In genomic region chr10:78211476-78212110, GRCh38 we compare ENCODE assay signal across 8 cellular contexts.
DNase-seq lines count a peak whose midpoint lies in the region; ATAC-seq and TF ChIP-seq lines count a peak whose summit lies in the region.

No MANE protein-coding gene starts in this region.

- H3K4me1 ChIP-seq in mammary epithelial cell (ENCODE audit: insufficient read depth, low read length) = no peaks in the 10 kb centered on the region
- H3K4me1 ChIP-seq in uterus = peaks cover 10 to 25% of the 10 kb centered on the region in 2 donors

- no peak overlapping the region for H3K4me2 ChIP-seq in mammary epithelial cell (ENCODE audit: insufficient read depth, low read depth, low read length)

- in situ Hi-C loops in mammary epithelial cell (cut with MboI; ENCODE audit: low sequenced_read_pairs in 2 of 2) = no loop called here

- no peak overlapping the region for H3K9ac ChIP-seq in mammary epithelial cell (ENCODE audit: insufficient read depth, low read length)

- TF ChIP-seq POLR2A in uterus (IDR thresholded peaks at IDR 0.05) = no peak

- H3K36me3 Mint-ChIP-seq in activated CD4-positive, alpha-beta T cell treated with anti-CD3 and anti-CD28 coated beads, Interleukin-2, amount 10 ng/mL, durations not matched to agents 7 days and 5 days (ENCODE audit: low read depth) = no peaks in the 10 kb centered on the region
- no peaks in the 10 kb centered on the region for H3K36me3 Mint-ChIP-seq in activated T-cell treated with anti-CD3 and anti-CD28 coated beads, Interleukin-2, amount 50 U/mL, for 4 hours (ENCODE audit: insufficient read depth)

- H3K79me2 ChIP-seq in mammary epithelial cell (ENCODE audit: insufficient read depth, low read length) = no peaks in the 10 kb centered on the region

- no peaks in the 10 kb centered on the region for H3K9me3 ChIP-seq in mammary epithelial cell (replicated peaks; ENCODE audit: insufficient read depth, low read length)
- no peaks in the 10 kb centered on the region for H3K9me3 ChIP-seq in uterus

- peaks cover 16% of the 10 kb centered on the region for H3K27me3 Mint-ChIP-seq in activated CD4-positive, alpha-beta T cell treated with anti-CD3 and anti-CD28 coated beads, Interleukin-2, amount 10 ng/mL, durations not matched to agents 7 days and 5 days
- H3K27me3 Mint-ChIP-seq in activated T-cell treated with anti-CD3 and anti-CD28 coated beads, Interleukin-2, amount 50 U/mL, for 4 hours (ENCODE audit: low read depth) = peaks cover 10% of the 10 kb centered on the region

- no peaks in the 10 kb centered on the region for H3K27me3 ChIP-seq in mammary epithelial cell (ENCODE audit: insufficient read depth, low read length)
- no peaks in the 10 kb centered on the region for H3K27me3 ChIP-seq in uterus

- no peak overlapping the region for H3K4me3 Mint-ChIP-seq in activated CD4-positive, alpha-beta T cell treated with anti-CD3 and anti-CD28 coated beads, Interleukin-2, amount 10 ng/mL, durations not matched to agents 7 days and 5 days
- H3K4me3 Mint-ChIP-seq in activated T-cell treated with anti-CD3 and anti-CD28 coated beads, Interleukin-2, amount 50 U/mL, for 4 hours = no peak overlapping the region

- TF ChIP-seq CTCF in mammary epithelial cell (conservative IDR thresholded peaks at IDR 0.05 in 1 of 2, IDR thresholded peaks at IDR 0.05 in 1 of 2; ENCODE audit: extremely low read depth in 1 of 2, insufficient read depth in 1 of 2, low read depth in 1 of 2, low read length in 2 of 2) (peak; percentile 31 to 69), uterus (IDR thresholded peaks at IDR 0.05) (peak; percentile 38 to 56 (median 43))

- no peak overlapping the region for H2AFZ ChIP-seq in mammary epithelial cell (ENCODE audit: low read depth, low read length)

- no peak for ATAC-seq in activated T-cell treated with anti-CD3 and anti-CD28 coated beads, Interleukin-2, amount 50 U/mL, for 4 hours
- no peak for ATAC-seq in HG02759 (IDR thresholded peaks at IDR 0.05; ENCODE audit: unreplicated experiment)

- no TSS peak for BruUV-seq in mammary epithelial cell (replicated peaks; lab: Mats Ljungman, UMichigan)

- CTCF ChIA-PET in activated CD4-positive, alpha-beta T cell treated with anti-CD3 and anti-CD28 coated beads, Interleukin-2, amount 10 ng/mL, durations not matched to agents 7 days and 5 days (lab: Charles Lee) = no interaction called here
- CTCF ChIA-PET in mammary epithelial cell (lab: Charles Lee; ENCODE audit: low non-redundant PET) = no interaction called here

- intact Hi-C loops in mammary epithelial cell (cut with micrococcal nuclease) (loop anchor here (1.0 to 5.0 kb wide), 5 partner anchors 91 to 984 kb away; partner anchors contain the start of gene ZMIZ1), uterus (cut with DNase I; ENCODE audit: low total_unique reads) (no loop called here)

- H3K4me1 Mint-ChIP-seq in activated CD4-positive, alpha-beta T cell treated with anti-CD3 and anti-CD28 coated beads, Interleukin-2, amount 10 ng/mL, durations not matched to agents 7 days and 5 days = no peaks in the 10 kb centered on the region
- H3K4me1 Mint-ChIP-seq in activated T-cell treated with anti-CD3 and anti-CD28 coated beads, Interleukin-2, amount 50 U/mL, for 4 hours (ENCODE audit: low read depth) = no peaks in the 10 kb centered on the region

- no peak overlapping the region for H3K4me3 ChIP-seq in mammary epithelial cell (replicated peaks in 1 of 3; ENCODE audit: insufficient read depth in 1 of 3, low read depth in 2 of 3, low read length in 3 of 3)
- no peak overlapping the region for H3K4me3 ChIP-seq in uterus

- H3K36me3 ChIP-seq in mammary epithelial cell (ENCODE audit: insufficient read depth, low read length) = no peaks in the 10 kb centered on the region
- H3K36me3 ChIP-seq in uterus = no peaks in the 10 kb centered on the region

- no peak overlapping the region for H3K27ac Mint-ChIP-seq in activated CD4-positive, alpha-beta T cell treated with anti-CD3 and anti-CD28 coated beads, Interleukin-2, amount 10 ng/mL, durations not matched to agents 7 days and 5 days

- H3K9me3 Mint-ChIP-seq in activated CD4-positive, alpha-beta T cell treated with anti-CD3 and anti-CD28 coated beads, Interleukin-2, amount 10 ng/mL, durations not matched to agents 7 days and 5 days = no peaks in the 10 kb centered on the region
- no peaks in the 10 kb centered on the region for H3K9me3 Mint-ChIP-seq in activated T-cell treated with anti-CD3 and anti-CD28 coated beads, Interleukin-2, amount 50 U/mL, for 4 hours

- dilution Hi-C loops in mammary epithelial cell (cut with HindIII; ENCODE audit: low sequenced_read_pairs) = loop anchor here (10.0 kb wide), 1 partner anchor 983 kb away; no protein-coding TSS in a partner anchor

- 57% methylated on average over 8 of the region's 9 CpGs for WGBS in mammary epithelial cell (ENCODE audit: low coverage, missing lambda C conversion rate)

- peak; percentile 13 for DNase-seq in activated CD4-positive, alpha-beta T cell treated with anti-CD3 and anti-CD28 coated beads, Interleukin-2, amount 50 U/mL, for 1 hour
- DNase-seq in activated CD4-positive, alpha-beta T cell treated with anti-CD3 and anti-CD28 coated beads, Interleukin-2, amount 10 ng/mL, durations not matched to agents 7 days and 5 days = no peak
- DNase-seq in NCI-H2171 treated with DMSO at 0.1 percent for 48 hours (lab: John Stamatoyannopoulos, UW) (peak; percentile 57), mammary epithelial cell (peak; percentile 11), kidney tubule cell (ENCODE audit: low spot score) (peak; percentile 62), uterus (peak in 1 of 2 donors; percentile 54)
- DNase-seq in activated T-cell treated with anti-CD3 and anti-CD28 coated beads, Interleukin-2, amount 50 U/mL, for 4 hours = no peak

- H3K27ac ChIP-seq in mammary epithelial cell (ENCODE audit: insufficient read depth, low read depth, low read length) (no peak overlapping the region), uterus (peak overlapping the region in 1 of 2 donors; percentile 87)

- no peaks in the 10 kb centered on the region for H4K20me1 ChIP-seq in mammary epithelial cell (ENCODE audit: insufficient read depth, low read length)

- POLR2A ChIA-PET in activated CD4-positive, alpha-beta T cell treated with anti-CD3 and anti-CD28 coated beads, Interleukin-2, amount 10 ng/mL, durations not matched to agents 7 days and 5 days (lab: Charles Lee) = no interaction called here

Comparison
In these comparisons a context has a peak if more than half of its experiments do, and no peak if none do; other contexts are left out.
1. DNase-seq: peak in activated CD4-positive, alpha-beta T cell treated with anti-CD3 and anti-CD28 coated beads, Interleukin-2, amount 50 U/mL, for 1 hour (single experiment), NCI-H2171 treated with DMSO at 0.1 percent for 48 hours (single experiment), mammary epithelial cell (single experiment) and kidney tubule cell (single experiment); none in activated CD4-positive, alpha-beta T cell treated with anti-CD3 and anti-CD28 coated beads, Interleukin-2, amount 10 ng/mL, durations not matched to agents 7 days and 5 days (single experiment) and activated T-cell treated with anti-CD3 and anti-CD28 coated beads, Interleukin-2, amount 50 U/mL, for 4 hours (single experiment).